1 cellular context compared by ENCODE assay signal in the genomic region with DNA sequence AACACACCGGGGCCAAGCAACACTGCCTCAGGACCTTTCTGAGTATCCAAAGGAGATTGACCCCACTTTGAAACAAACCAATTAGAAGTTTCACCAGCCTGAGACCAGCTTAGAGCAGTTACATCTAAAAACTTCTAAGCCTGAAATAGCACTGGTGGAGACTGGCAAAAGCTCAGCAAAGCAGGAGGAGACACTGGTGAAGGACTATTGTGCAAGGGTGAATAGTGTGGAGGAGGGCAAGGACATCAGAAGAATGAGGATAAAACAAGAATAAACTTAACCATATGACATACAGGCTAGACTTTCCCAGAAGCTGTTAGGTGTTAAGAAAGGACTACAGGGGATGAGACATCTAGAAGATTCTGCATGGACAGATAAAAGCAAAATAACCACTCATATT.
TF ChIP-seq lines count a peak whose summit lies in the region.

No MANE protein-coding gene starts in this region.

TF ChIP-seq in SK-N-SH, 30 proteins besides CTCF, POLR2A, EP300 and RAD21 (continued from another document):
- no peak for TF ChIP-seq SIN3A (IDR thresholded peaks at IDR 0.05; ENCODE audit: borderline replicate concordance, low read depth, low read length)
